Comparison of ENCODE assay signal across 9 cellular contexts in genomic region chr1:40182956-40183710, GRCh38. TPM values are rescaled to one million over a fixed set of nuclear protein-coding genes. Genes with fewer than 3 reads are reported as not detected.
DNase-seq lines count a peak whose midpoint lies in the region; ATAC-seq and TF ChIP-seq lines count a peak whose summit lies in the region.
"Had no signal": no experiment of that assay in that cellular context is flagged by ENCODE, and none has a peak within 500 bp of the region (broad histone marks: within the 10 kb centered on the region; RNA-seq: fewer than 3 reads in every experiment).

No MANE protein-coding gene starts in this region.

- ATAC-seq in foreskin keratinocyte (no peak), HG02973 (IDR thresholded peaks at IDR 0.05; ENCODE audit: unreplicated experiment) (no peak), HG03095 (IDR thresholded peaks at IDR 0.05; ENCODE audit: unreplicated experiment) (no peak)

- DNase-seq in AG08395 (ENCODE audit: low spot score) (peak; percentile 9), GM03348 (ENCODE audit: low spot score) (peak; percentile 21), OCI-M1 (lab: John Stamatoyannopoulos, UW) (peak; percentile 63), foreskin keratinocyte (peak in 1 of 2 donors; percentile 13), retina (no peak)
- no peak for DNase-seq in activated CD4-positive, alpha-beta memory T cell treated with anti-CD3 and anti-CD28 coated beads, Interleukin-2, amount 10 ng/mL, durations not matched to agents 7 days and 5 days
- DNase-seq: thyroid gland had no signal

- POLR2A ChIA-PET in activated CD4-positive, alpha-beta memory T cell treated with anti-CD3 and anti-CD28 coated beads, Interleukin-2, amount 10 ng/mL, durations not matched to agents 7 days and 5 days (lab: Charles Lee), result interaction anchor here (1.0 to 1.6 kb wide), 4 partner anchors 22 to 132 kb away, joined by 3 to 5 read pairs (median 3); partner anchors contain the start of genes RLF and ZMPSTE24

- no peaks in the 10 kb centered on the region for H3K27me3 ChIP-seq in foreskin keratinocyte
- H3K27me3 ChIP-seq: thyroid gland had no signal

- no peak overlapping the region for H3K4me3 Mint-ChIP-seq in activated CD4-positive, alpha-beta memory T cell treated with anti-CD3 and anti-CD28 coated beads, Interleukin-2, amount 10 ng/mL, durations not matched to agents 7 days and 5 days

- H3K27ac Mint-ChIP-seq in activated CD4-positive, alpha-beta memory T cell treated with anti-CD3 and anti-CD28 coated beads, Interleukin-2, amount 10 ng/mL, durations not matched to agents 7 days and 5 days, result no peak overlapping the region

- no peaks in the 10 kb centered on the region for H3K27me3 Mint-ChIP-seq in activated CD4-positive, alpha-beta memory T cell treated with anti-CD3 and anti-CD28 coated beads, Interleukin-2, amount 10 ng/mL, durations not matched to agents 7 days and 5 days

- no peak overlapping the region for H3K27ac ChIP-seq in foreskin keratinocyte
- H3K27ac ChIP-seq: thyroid gland had no signal

- CTCF ChIA-PET in activated CD4-positive, alpha-beta memory T cell treated with anti-CD3 and anti-CD28 coated beads, Interleukin-2, amount 10 ng/mL, durations not matched to agents 7 days and 5 days (lab: Charles Lee), result interaction anchor here (0.7 to 1.9 kb wide), 9 partner anchors 11 to 153 kb away, joined by 3 to 5 read pairs (median 3); no protein-coding TSS in a partner anchor

- peaks cover 56% of the 10 kb centered on the region for H3K4me1 Mint-ChIP-seq in activated CD4-positive, alpha-beta memory T cell treated with anti-CD3 and anti-CD28 coated beads, Interleukin-2, amount 10 ng/mL, durations not matched to agents 7 days and 5 days

- H3K36me3 Mint-ChIP-seq in activated CD4-positive, alpha-beta memory T cell treated with anti-CD3 and anti-CD28 coated beads, Interleukin-2, amount 10 ng/mL, durations not matched to agents 7 days and 5 days (ENCODE audit: low read depth), result peaks cover 18% of the 10 kb centered on the region

- peaks cover 10% of the 10 kb centered on the region for H3K4me1 ChIP-seq in foreskin keratinocyte

- TF ChIP-seq CTCF in foreskin keratinocyte (conservative IDR thresholded peaks at IDR 0.05), result peak; percentile 64

- no peaks in the 10 kb centered on the region for H3K9me3 Mint-ChIP-seq in activated CD4-positive, alpha-beta memory T cell treated with anti-CD3 and anti-CD28 coated beads, Interleukin-2, amount 10 ng/mL, durations not matched to agents 7 days and 5 days

RNA-seq across cellular contexts. Expression of gene RLF, which starts 21.9 kb away (rescaled TPM):
- 13.5 and 14.0 TPM in 2 replicates for total RNA-seq in foreskin keratinocyte
- 2.3 and 2.9 TPM in 2 replicates for polyA plus RNA-seq in foreskin keratinocyte
- 10 to 100 TPM; 23.8 to 24.6 TPM for total RNA-seq in activated CD4-positive, alpha-beta memory T cell treated with anti-CD3 and anti-CD28 coated beads, Interleukin-2, amount 10 ng/mL, durations not matched to agents 7 days and 5 days

Comparison
In these comparisons a context has a peak if more than half of its experiments do, and no peak if none do; other contexts are left out.
1. DNase-seq: peak in AG08395 (single experiment), GM03348 (single experiment) and OCI-M1 (single experiment); none in retina (single experiment) and activated CD4-positive, alpha-beta memory T cell treated with anti-CD3 and anti-CD28 coated beads, Interleukin-2, amount 10 ng/mL, durations not matched to agents 7 days and 5 days (single experiment).